In the genomic region with DNA sequence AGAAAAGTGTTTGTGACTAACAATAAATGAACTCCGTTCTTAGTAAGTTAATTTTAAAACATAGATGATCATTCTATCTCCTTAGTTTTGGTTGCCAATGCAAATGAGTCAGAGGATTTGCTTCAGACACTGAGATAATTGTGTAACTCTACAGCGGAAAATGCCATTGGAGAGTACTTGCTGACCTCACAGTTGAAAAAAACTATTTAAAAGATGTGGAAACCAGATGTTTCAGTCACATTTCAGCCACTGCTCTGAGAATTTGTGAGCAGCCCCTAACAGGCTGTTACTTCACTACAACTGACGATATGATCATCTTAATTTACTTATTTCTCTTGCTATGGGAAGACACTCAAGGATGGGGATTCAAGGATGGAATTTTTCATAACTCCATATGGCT, we compare ENCODE assay signal across 9 cellular contexts. TPM values are rescaled to one million over a fixed set of nuclear protein-coding genes. Genes with fewer than 3 reads are reported as not detected.
DNase-seq lines count a peak whose midpoint lies in the region; ATAC-seq, FAIRE-seq and TF ChIP-seq lines count a peak whose summit lies in the region.
"Had no signal": no experiment of that assay in that cellular context is flagged by ENCODE, and none has a peak within 500 bp of the region (broad histone marks: within the 10 kb centered on the region; RNA-seq: fewer than 3 reads in every experiment).

A gene with protein sequence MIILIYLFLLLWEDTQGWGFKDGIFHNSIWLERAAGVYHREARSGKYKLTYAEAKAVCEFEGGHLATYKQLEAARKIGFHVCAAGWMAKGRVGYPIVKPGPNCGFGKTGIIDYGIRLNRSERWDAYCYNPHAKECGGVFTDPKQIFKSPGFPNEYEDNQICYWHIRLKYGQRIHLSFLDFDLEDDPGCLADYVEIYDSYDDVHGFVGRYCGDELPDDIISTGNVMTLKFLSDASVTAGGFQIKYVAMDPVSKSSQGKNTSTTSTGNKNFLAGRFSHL (plus strand): TSS at position 234 of the 400 bp plus-strand sequence. CDS start 75 bp downstream, at position 309.

- no peak for TF ChIP-seq CTCF in breast epithelium (IDR thresholded peaks at IDR 0.05)

- TF ChIP-seq POLR2A in breast epithelium (IDR thresholded peaks at IDR 0.05): peak; percentile 25

- H3K4me1 ChIP-seq in breast epithelium: no peaks in the 10 kb centered on the region

- ATAC-seq in HG02840 (IDR thresholded peaks at IDR 0.05; ENCODE audit: low FRiP score, unreplicated experiment) (no peak), GM19397 (IDR thresholded peaks at IDR 0.05; ENCODE audit: unreplicated experiment) (no peak)

- no peaks in the 10 kb centered on the region for H3K9me3 ChIP-seq in breast epithelium

- no peaks in the 10 kb centered on the region for H3K36me3 ChIP-seq in breast epithelium

- peak within 1 kb of the TSS in 1 of 2 donors; percentile 8 for H3K27ac ChIP-seq in breast epithelium

- no peaks in the 10 kb centered on the region for H3K27me3 ChIP-seq in breast epithelium

- FAIRE-seq in urothelium cell line (lab: Jason Lieb, UNC): no peak

- intact Hi-C loops in breast epithelium (cut with DNase I; ENCODE audit: low total_unique reads): no loop called here

- DNase-seq in LHCN-M2 (ENCODE audit: low read depth) (peak; percentile 94), breast epithelium (ENCODE audit: low spot score in 2 of 2) (no peak), left kidney (ENCODE audit: low read depth, low spot score) (peak; percentile 29), urothelium cell line (ENCODE audit: low spot score) (peak; percentile 27), NCI-H1694 (lab: John Stamatoyannopoulos, UW) (no peak)
- DNase-seq: activated CD4-positive, alpha-beta T cell treated with anti-CD3 and anti-CD28 coated beads, Interleukin-2, amount 50 U/mL, for 1 hour; NCI-H1105 treated with DMSO at 0.1 percent for 48 hours had no signal

- H3K4me3 ChIP-seq in breast epithelium: peak within 1 kb of the TSS in 2 of 3 donors; percentile 31 to 32

RNA-seq across cellular contexts. Expression of the gene that starts here (rescaled TPM):
- total RNA-seq in LHCN-M2 (2014; rRNA removed) (20.3 and 21.3 TPM in 2 replicates), breast epithelium (10 to 100 TPM in 1 of 3 donors, 1 to 10 TPM in 2; 2.6 to 12.5 (median 5.3) TPM)
- polyA plus RNA-seq in LHCN-M2 (2012): 0.86 TPM

Comparison
In these comparisons a context has a peak if more than half of its experiments do, and no peak if none do; other contexts are left out.
1. DNase-seq: peak in LHCN-M2 (single experiment), left kidney (single experiment) and urothelium cell line (single experiment); none in breast epithelium (0 of 2) and NCI-H1694 (single experiment).